In genomic region chr15:77002954-77003912, GRCh38 we compare ENCODE assay signal across 8 cellular contexts. TPM values are rescaled to one million over a fixed set of nuclear protein-coding genes. Genes with fewer than 3 reads are reported as not detected.
DNase-seq lines count a peak whose midpoint lies in the region; ATAC-seq lines count a peak whose summit lies in the region.

No MANE protein-coding gene starts in this region.

- H3K9me3 Mint-ChIP-seq in activated CD8-positive, alpha-beta memory T cell treated with anti-CD3 and anti-CD28 coated beads, Interleukin-2, amount 10 ng/mL, durations not matched to agents 7 days and 5 days (ENCODE audit: low read depth), result no peaks in the 10 kb centered on the region

- H3K4me1 Mint-ChIP-seq in activated CD8-positive, alpha-beta memory T cell treated with anti-CD3 and anti-CD28 coated beads, Interleukin-2, amount 10 ng/mL, durations not matched to agents 7 days and 5 days, result peaks cover 90% of the 10 kb centered on the region

- CTCF ChIA-PET in activated CD8-positive, alpha-beta memory T cell treated with anti-CD3 and anti-CD28 coated beads, Interleukin-2, amount 10 ng/mL, durations not matched to agents 7 days and 5 days (lab: Charles Lee), result interaction anchor here (0.9 to 1.5 kb wide), 8 partner anchors 9 to 30 kb away, joined by 3 to 11 read pairs (median 6); no protein-coding TSS in a partner anchor

- peak overlapping the region; percentile 62 for H3K4me3 Mint-ChIP-seq in activated CD8-positive, alpha-beta memory T cell treated with anti-CD3 and anti-CD28 coated beads, Interleukin-2, amount 10 ng/mL, durations not matched to agents 7 days and 5 days

- no peaks in the 10 kb centered on the region for H3K27me3 Mint-ChIP-seq in activated CD8-positive, alpha-beta memory T cell treated with anti-CD3 and anti-CD28 coated beads, Interleukin-2, amount 10 ng/mL, durations not matched to agents 7 days and 5 days

- peaks cover 59% of the 10 kb centered on the region for H3K36me3 Mint-ChIP-seq in activated CD8-positive, alpha-beta memory T cell treated with anti-CD3 and anti-CD28 coated beads, Interleukin-2, amount 10 ng/mL, durations not matched to agents 7 days and 5 days

- peak overlapping the region; percentile 87 for H3K27ac Mint-ChIP-seq in activated CD8-positive, alpha-beta memory T cell treated with anti-CD3 and anti-CD28 coated beads, Interleukin-2, amount 10 ng/mL, durations not matched to agents 7 days and 5 days

- peak; percentile 69 for ATAC-seq in GM19452 (IDR thresholded peaks at IDR 0.05; ENCODE audit: unreplicated experiment)
- ATAC-seq in HG03520 (IDR thresholded peaks at IDR 0.05; ENCODE audit: unreplicated experiment), result peak; percentile 67
- ATAC-seq in activated CD8-positive, alpha-beta memory T cell treated with anti-CD3 and anti-CD28 coated beads, Interleukin-2, amount 10 ng/mL, durations not matched to agents 7 days and 5 days, result peak; percentile 75
- peak; percentile 54 for ATAC-seq in left lobe of liver

- peak; percentile 91 for DNase-seq in activated CD8-positive, alpha-beta memory T cell treated with anti-CD3 and anti-CD28 coated beads, Interleukin-2, amount 10 ng/mL, durations not matched to agents 7 days and 5 days
- DNase-seq in left lobe of liver (ENCODE audit: low spot score) (no peak), NCI-H748 treated with DMSO at 0.1 percent for 48 hours (lab: John Stamatoyannopoulos, UW) (no peak), hepatic stellate cell (ENCODE audit: low spot score) (no peak), NCI-H1048 (lab: John Stamatoyannopoulos, UW) (no peak)
- DNase-seq in stimulated activated naive CD4-positive, alpha-beta T cell treated with Interleukin-2 at 50 U/mL for 16 hours (lab: John Stamatoyannopoulos, UW), result peak; percentile 79

RNA-seq across cellular contexts. Expression of gene PSTPIP1, which starts 8.3 kb away (rescaled TPM):
- total RNA-seq in activated CD8-positive, alpha-beta memory T cell treated with anti-CD3 and anti-CD28 coated beads, Interleukin-2, amount 10 ng/mL, durations not matched to agents 7 days and 5 days, result 100 to 1,000 TPM; 157 to 255 TPM
- total RNA-seq in left lobe of liver, result 1.5 TPM

Comparison
In these comparisons a context has a peak if more than half of its experiments do, and no peak if none do; other contexts are left out.
1. DNase-seq: peak in activated CD8-positive, alpha-beta memory T cell treated with anti-CD3 and anti-CD28 coated beads, Interleukin-2, amount 10 ng/mL, durations not matched to agents 7 days and 5 days (single experiment) and stimulated activated naive CD4-positive, alpha-beta T cell treated with Interleukin-2 at 50 U/mL for 16 hours (single experiment); none in left lobe of liver (single experiment), NCI-H748 treated with DMSO at 0.1 percent for 48 hours (single experiment), hepatic stellate cell (single experiment) and NCI-H1048 (single experiment).
2. RNA of gene PSTPIP1, which starts 8.3 kb away (total RNA-seq): 157 to 255 TPM in activated CD8-positive, alpha-beta memory T cell treated with anti-CD3 and anti-CD28 coated beads, Interleukin-2, amount 10 ng/mL, durations not matched to agents 7 days and 5 days; 1.5 TPM in left lobe of liver (single experiment); every median in the first group is over 10 times any median in the second.
3. Peak in every context shown above with its lines, with median percentiles within 50 percentile points of each other: ATAC-seq.